ENCODE assay signal across 18 cellular contexts in the genomic region with DNA sequence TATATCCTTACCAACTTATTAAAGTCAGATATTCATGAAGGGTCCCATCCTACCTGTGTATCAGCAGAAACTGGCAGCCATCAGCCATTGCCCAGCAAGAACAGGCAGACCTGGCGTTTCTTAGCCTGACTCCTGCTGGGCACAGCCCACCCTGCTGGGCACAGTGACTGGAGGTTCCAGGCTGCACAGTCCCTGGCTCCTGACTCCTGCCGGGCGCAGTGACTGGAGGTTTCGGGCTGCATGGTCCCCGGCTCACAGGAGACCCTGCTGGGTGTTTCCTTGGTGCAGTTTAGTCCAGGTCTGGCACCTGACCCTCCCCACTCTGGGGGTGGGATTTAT. TPM values are rescaled to one million over a fixed set of nuclear protein-coding genes. Genes with fewer than 3 reads are reported as not detected.
DNase-seq lines count a peak whose midpoint lies in the region; ATAC-seq and TF ChIP-seq lines count a peak whose summit lies in the region.
"Had no signal": no experiment of that assay in that cellular context is flagged by ENCODE, and none has a peak within 500 bp of the region (broad histone marks: within the 10 kb centered on the region; RNA-seq: fewer than 3 reads in every experiment).

No MANE protein-coding gene starts in this region.

- peak overlapping the region in 1 of 2 experiments; percentile 15 for H3K4ac ChIP-seq in mesenchymal stem cell (ENCODE audit: low read depth in 1 of 2, low read length in 2 of 2)

- H3K4me1 ChIP-seq in heart right ventricle: peaks cover 55 to 97% (median 88%) of the 10 kb centered on the region in 9 donors
- peaks cover 38% of the 10 kb centered on the region for H3K4me1 ChIP-seq in mesenchymal stem cell (ENCODE audit: control insufficient read depth, insufficient read depth, low read depth, low read length)
- H3K4me1 ChIP-seq in upper lobe of right lung: peaks cover 70% of the 10 kb centered on the region
- H3K4me1 ChIP-seq: HAP-1 had no signal

- H3K4me1 Mint-ChIP-seq in chondrocyte (ENCODE audit: low read depth): peaks cover 67% of the 10 kb centered on the region
- peaks cover 11% of the 10 kb centered on the region for H3K4me1 Mint-ChIP-seq in activated T-cell treated with anti-CD3 and anti-CD28 coated beads, Interleukin-2, amount 50 U/mL, for 4 hours (ENCODE audit: low read depth)

- no peak for DNase-seq in heart right ventricle
- no peak for DNase-seq in cardiac septum (ENCODE audit: low spot score)
- no peak for DNase-seq in chondrocyte (ENCODE audit: low spot score)
- no peak for DNase-seq in mesenchymal stem cell
- no peak for DNase-seq in upper lobe of right lung
- DNase-seq in NCI-H1436 treated with DMSO at 0.1 percent for 48 hours (lab: John Stamatoyannopoulos, UW): no peak
- DNase-seq in activated T-cell treated with anti-CD3 and anti-CD28 coated beads, Interleukin-2, amount 50 U/mL, for 4 hours: no peak
- DNase-seq: activated naive CD4-positive, alpha-beta T cell; GDM1; left colon; NCI-H1694; NCI-H446 treated with DMSO at 0.1 percent for 48 hours; T1000 had no signal

- no peak overlapping the region for H3K4me3 Mint-ChIP-seq in chondrocyte (ENCODE audit: unreplicated experiment)
- H3K4me3 Mint-ChIP-seq in activated T-cell treated with anti-CD3 and anti-CD28 coated beads, Interleukin-2, amount 50 U/mL, for 4 hours: no peak overlapping the region
- H3K4me3 Mint-ChIP-seq: stimulated activated naive CD8-positive, alpha-beta T cell treated with anti-CD3 and anti-CD28 coated beads, Interleukin-15, Interleukin-2, amounts not matched to agents 100 ng/mL and 50 ng/mL, for 24 hours had no signal

- H3K27me3 Mint-ChIP-seq in chondrocyte (ENCODE audit: low read depth): no peaks in the 10 kb centered on the region
- no peaks in the 10 kb centered on the region for H3K27me3 Mint-ChIP-seq in activated T-cell treated with anti-CD3 and anti-CD28 coated beads, Interleukin-2, amount 50 U/mL, for 4 hours (ENCODE audit: low read depth)
- H3K27me3 Mint-ChIP-seq: progenitor cell of endocrine pancreas; stimulated activated naive CD8-positive, alpha-beta T cell treated with anti-CD3 and anti-CD28 coated beads, Interleukin-15, Interleukin-2, amounts not matched to agents 100 ng/mL and 50 ng/mL, for 24 hours had no signal

- H2AFZ ChIP-seq in mesenchymal stem cell (ENCODE audit: low read depth, low read length): no peak overlapping the region

- H4K8ac ChIP-seq in mesenchymal stem cell (ENCODE audit: low read length): peak overlapping the region; percentile 72

- H3K79me1 ChIP-seq in mesenchymal stem cell (replicated peaks; ENCODE audit: low read length, poor library complexity, severe bottlenecking): peaks cover 19% of the 10 kb centered on the region

- H2AK5ac ChIP-seq in mesenchymal stem cell (ENCODE audit: low read length, severe bottlenecking): no peak overlapping the region

- peak overlapping the region; percentile 11 to 13 for H3K18ac ChIP-seq in mesenchymal stem cell (ENCODE audit: low read depth in 1 of 2, low read length in 2 of 2)

- no peak overlapping the region for H2BK120ac ChIP-seq in mesenchymal stem cell (ENCODE audit: low read depth, low read length)

- ATAC-seq in heart right ventricle (no peak), upper lobe of right lung (no peak), HG02938 (IDR thresholded peaks at IDR 0.05; ENCODE audit: unreplicated experiment) (no peak)
- no peak for ATAC-seq in activated T-cell treated with anti-CD3 and anti-CD28 coated beads, Interleukin-2, amount 50 U/mL, for 4 hours
- ATAC-seq: body of pancreas, left colon had no signal

- H3K4me2 ChIP-seq in mesenchymal stem cell (ENCODE audit: low read length, poor library complexity, severe bottlenecking): no peak overlapping the region

- no peaks in the 10 kb centered on the region for H3K9me3 Mint-ChIP-seq in chondrocyte (ENCODE audit: low read depth)
- H3K9me3 Mint-ChIP-seq in activated T-cell treated with anti-CD3 and anti-CD28 coated beads, Interleukin-2, amount 50 U/mL, for 4 hours: no peaks in the 10 kb centered on the region
- H3K9me3 Mint-ChIP-seq: stimulated activated naive CD8-positive, alpha-beta T cell treated with anti-CD3 and anti-CD28 coated beads, Interleukin-15, Interleukin-2, amounts not matched to agents 100 ng/mL and 50 ng/mL, for 24 hours had no signal

- H3K9me3 ChIP-seq in heart right ventricle: no peaks in the 10 kb centered on the region
- no peaks in the 10 kb centered on the region for H3K9me3 ChIP-seq in mesenchymal stem cell (ENCODE audit: control insufficient read depth, low read length)
- no peaks in the 10 kb centered on the region for H3K9me3 ChIP-seq in upper lobe of right lung
- H3K9me3 ChIP-seq: body of pancreas, HAP-1 had no signal

- intact Hi-C loops in heart right ventricle (cut with DNase I) (loop anchor here in 7 of 10 donors (5.0 kb wide), 4 partner anchors 39 to 54 kb away; no protein-coding TSS in a partner anchor), cardiac septum (cut with DNase I) (no loop called here), upper lobe of right lung (cut with DNase I) (no loop called here)

- peaks cover 27% of the 10 kb centered on the region for H3K36me3 Mint-ChIP-seq in chondrocyte (ENCODE audit: low read depth)
- H3K36me3 Mint-ChIP-seq in activated T-cell treated with anti-CD3 and anti-CD28 coated beads, Interleukin-2, amount 50 U/mL, for 4 hours (ENCODE audit: insufficient read depth): peaks cover 31% of the 10 kb centered on the region

- H4K91ac ChIP-seq in mesenchymal stem cell (ENCODE audit: low read length): peak overlapping the region; percentile 52

- 93% methylated on average over 5 of the region's 5 CpGs for WGBS in heart right ventricle, 2 donors
- 93% methylated on average over 5 of the region's 5 CpGs for WGBS in mesenchymal stem cell

- no peak overlapping the region for H2BK5ac ChIP-seq in mesenchymal stem cell (ENCODE audit: low read depth, low read length, poor library complexity, severe bottlenecking)

- H3K27ac ChIP-seq in heart right ventricle: peak overlapping the region in 8 of 10 donors; percentile 6 to 90 (median 80)
- peak overlapping the region; percentile 27 for H3K27ac ChIP-seq in mesenchymal stem cell (ENCODE audit: low read length, poor library complexity, severe bottlenecking)
- H3K27ac ChIP-seq in upper lobe of right lung: peak overlapping the region; percentile 73

- H3K9ac ChIP-seq in mesenchymal stem cell (ENCODE audit: low read length): peak overlapping the region; percentile 71

- H3K23ac ChIP-seq in mesenchymal stem cell (ENCODE audit: low read length in 2 of 2): no peak overlapping the region

- TF ChIP-seq CTCF in heart right ventricle (IDR thresholded peaks at IDR 0.05) (no peak), chondrocyte (IDR thresholded peaks at IDR 0.05) (no peak), upper lobe of right lung (IDR thresholded peaks at IDR 0.05) (no peak)

- H2BK12ac ChIP-seq in mesenchymal stem cell (ENCODE audit: low read length in 2 of 2): no peak overlapping the region

- H3K14ac ChIP-seq in mesenchymal stem cell (ENCODE audit: low read length in 2 of 2): no peak overlapping the region

- peaks cover 0 to 97% (median 28%) of the 10 kb centered on the region in 9 donors for H3K36me3 ChIP-seq in heart right ventricle
- H3K36me3 ChIP-seq in mesenchymal stem cell (ENCODE audit: control insufficient read depth in 1 of 2, insufficient read depth in 2 of 2, low read depth in 1 of 2, low read length in 2 of 2): peaks cover 79 to 82% of the 10 kb centered on the region in 2 experiments
- H3K36me3 ChIP-seq in upper lobe of right lung: peaks cover 86% of the 10 kb centered on the region

- peak overlapping the region; percentile 97 for H3K27ac Mint-ChIP-seq in chondrocyte (ENCODE audit: unreplicated experiment)
- H3K27ac Mint-ChIP-seq: progenitor cell of endocrine pancreas; stimulated activated naive CD8-positive, alpha-beta T cell treated with anti-CD3 and anti-CD28 coated beads, Interleukin-15, Interleukin-2, amounts not matched to agents 100 ng/mL and 50 ng/mL, for 24 hours had no signal

- H2BK15ac ChIP-seq in mesenchymal stem cell (ENCODE audit: low read depth, poor library complexity, severe bottlenecking): no peak overlapping the region

- H3K27me3 ChIP-seq in heart right ventricle (no peaks in the 10 kb centered on the region), mesenchymal stem cell (ENCODE audit: control insufficient read depth in 1 of 2, insufficient read depth in 1 of 2, low read length in 2 of 2) (no peaks in the 10 kb centered on the region), upper lobe of right lung (no peaks in the 10 kb centered on the region)
- H3K27me3 ChIP-seq: body of pancreas had no signal

- H3K4me3 ChIP-seq in heart right ventricle (no peak overlapping the region), mesenchymal stem cell (ENCODE audit: insufficient read depth in 1 of 2, low read depth in 1 of 2, low read length in 2 of 2) (no peak overlapping the region), upper lobe of right lung (no peak overlapping the region)
- H3K4me3 ChIP-seq: body of pancreas, HAP-1 had no signal

RNA-seq across cellular contexts. Expression of a gene that starts 6.7 kb away (rescaled TPM):
- 10 to 100 TPM; 15.0 to 19.8 (median 18.5) TPM for total RNA-seq in heart right ventricle
- 10 to 100 TPM; 12.5 to 14.8 TPM for polyA plus RNA-seq in heart right ventricle
- 17.8 TPM for total RNA-seq in cardiac septum
- 10.0 to 13.1 TPM (median 10.3 TPM) in 3 replicates for total RNA-seq in chondrocyte
- 14.9 TPM for polyA plus RNA-seq in mesenchymal stem cell (2013, experiment 1 of 2)
- polyA plus RNA-seq in mesenchymal stem cell (2013, experiment 2 of 2): 15.8 TPM
- total RNA-seq in upper lobe of right lung: 10.7 TPM
- 10 to 100 TPM; 21.6 to 22.5 (median 22.1) TPM for total RNA-seq in activated T-cell treated with anti-CD3 and anti-CD28 coated beads, Interleukin-2, amount 50 U/mL, for 4 hours

RNA-seq across cellular contexts. Expression of a gene that starts 24.0 kb away (rescaled TPM):
- total RNA-seq in heart right ventricle (10 to 100 TPM; 11.6 to 24.4 (median 15.9) TPM), cardiac septum (14.3 TPM), chondrocyte (85.2 to 93.6 TPM (median 86.4 TPM) in 3 replicates), upper lobe of right lung (57.3 TPM)
- 10 to 100 TPM in 1 of 2 donors, 1 to 10 TPM in 1; 9.9 to 20.8 TPM for polyA plus RNA-seq in heart right ventricle
- 83.3 TPM for polyA plus RNA-seq in mesenchymal stem cell (2013, experiment 1 of 2)
- 82.4 TPM for polyA plus RNA-seq in mesenchymal stem cell (2013, experiment 2 of 2)
- under 1 TPM; 0.18 to 0.49 (median 0.18) TPM for total RNA-seq in activated T-cell treated with anti-CD3 and anti-CD28 coated beads, Interleukin-2, amount 50 U/mL, for 4 hours

Comparison
In these comparisons a context has a peak if more than half of its experiments do, and no peak if none do; other contexts are left out.
1. intact Hi-C loops: an anchor here in heart right ventricle (5.0 kb wide); none called in cardiac septum and upper lobe of right lung.
2. H3K27ac ChIP-seq: peak in every context shown above with its lines; median percentile 80 in heart right ventricle; 73 in upper lobe of right lung; 27 in mesenchymal stem cell.
3. RNA of a gene that starts 24.0 kb away (total RNA-seq): 85.2 to 93.6 TPM in chondrocyte, 57.3 TPM in upper lobe of right lung (single experiment), 11.6 to 24.4 TPM in heart right ventricle and 14.3 TPM in cardiac septum (single experiment); 0.18 to 0.49 TPM in activated T-cell treated with anti-CD3 and anti-CD28 coated beads, Interleukin-2, amount 50 U/mL, for 4 hours; every median in the first group is over 4 times any median in the second.